ENCODE assay signal across 16 cellular contexts in the genomic region with DNA sequence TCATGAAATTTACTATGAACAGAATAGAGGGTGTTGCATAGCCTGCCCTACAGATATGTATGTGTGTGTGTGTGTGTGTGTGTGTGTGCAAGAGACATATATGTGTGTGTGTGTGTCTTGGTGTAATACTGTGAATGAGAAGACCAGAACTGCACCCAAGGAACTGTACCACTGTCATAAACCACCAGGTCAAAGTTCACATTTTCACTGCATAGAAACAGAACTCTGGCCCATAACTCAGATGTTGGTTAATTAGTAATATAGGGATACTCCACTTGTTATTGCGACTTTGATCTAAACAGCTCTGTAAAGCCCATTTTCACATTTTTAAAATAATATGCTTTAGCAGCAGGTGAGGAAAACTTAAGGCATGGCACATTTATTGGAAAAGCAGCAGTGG.
DNase-seq lines count a peak whose midpoint lies in the region; ATAC-seq and TF ChIP-seq lines count a peak whose summit lies in the region.
"Had no signal": no experiment of that assay in that cellular context is flagged by ENCODE, and none has a peak within 500 bp of the region (broad histone marks: within the 10 kb centered on the region; RNA-seq: fewer than 3 reads in every experiment).

No MANE protein-coding gene starts in this region.

- no peaks in the 10 kb centered on the region for H3K9me3 Mint-ChIP-seq in stimulated activated memory B cell treated with anti-CD40 and anti-IgM and Interleukin-4, amounts not matched to agents 10 μg/mL and 1 μg/mL and 100 μg/mL, for 72 hours
- H3K9me3 Mint-ChIP-seq: H9 had no signal

- in situ Hi-C loops in GM13976 (cut with MboI; ENCODE audit: low sequenced_read_pairs, unreplicated experiment): no loop called here

- no peak overlapping the region for H2BK120ac ChIP-seq in trophoblast cell (ENCODE audit: insufficient read depth, low read length, poor library complexity)

- peak overlapping the region; percentile 62 for H3K27ac ChIP-seq in RWPE2 (ENCODE audit: poor library complexity, severe bottlenecking)
- peak overlapping the region; percentile 27 for H3K27ac ChIP-seq in hepatocyte
- no peak overlapping the region for H3K27ac ChIP-seq in trophoblast cell (ENCODE audit: low read depth, low read length)

- H2AFZ ChIP-seq in hepatocyte (no peak overlapping the region), trophoblast cell (ENCODE audit: insufficient read depth, low read length, poor library complexity) (no peak overlapping the region)

- H3K4me1 ChIP-seq in RWPE2 (ENCODE audit: insufficient read depth, poor library complexity, severe bottlenecking) (peaks cover 62% of the 10 kb centered on the region), hepatocyte (ENCODE audit: insufficient read depth) (peaks cover 51% of the 10 kb centered on the region), trophoblast cell (ENCODE audit: control insufficient read depth in 1 of 2, insufficient read depth in 2 of 2, low read length in 2 of 2) (peaks cover 24 to 25% of the 10 kb centered on the region in 2 experiments)

- TF ChIP-seq CTCF in RWPE2 (IDR thresholded peaks at IDR 0.05; ENCODE audit: poor library complexity, severe bottlenecking) (no peak), hepatocyte (IDR thresholded peaks at IDR 0.05; ENCODE audit: poor library complexity) (no peak), GM13976 (IDR thresholded peaks at IDR 0.05; ENCODE audit: borderline replicate concordance, control extremely low read depth, extremely low read depth, insufficient read depth, missing control alignments) (no peak)

- H3K4me2 ChIP-seq in hepatocyte (peak overlapping the region; percentile 62), trophoblast cell (ENCODE audit: low read length) (no peak overlapping the region)

- H4K20me1 ChIP-seq in hepatocyte (ENCODE audit: insufficient read depth, poor library complexity, severe bottlenecking): peaks cover 90% of the 10 kb centered on the region

- no peaks in the 10 kb centered on the region for H3K9me2 ChIP-seq in hepatocyte (replicated peaks; ENCODE audit: insufficient read depth)

- ATAC-seq in RWPE2 (ENCODE audit: low read depth): no peak
- no peak for ATAC-seq in stimulated activated naive CD8-positive, alpha-beta T cell treated with anti-CD3 and anti-CD28 coated beads, Interleukin-15, Interleukin-2, amounts not matched to agents 100 U/mL and 50 U/mL, for 24 hours
- ATAC-seq in stimulated activated memory B cell treated with anti-CD40 and anti-IgM and Interleukin-4, amounts not matched to agents 10 μg/mL and 1 μg/mL and 100 μg/mL, for 72 hours: no peak
- ATAC-seq: GM12878 had no signal

- H2BK12ac ChIP-seq in trophoblast cell (ENCODE audit: low read length): no peak overlapping the region

- peaks cover 57% of the 10 kb centered on the region for H3K27me3 Mint-ChIP-seq in stimulated activated memory B cell treated with anti-CD40 and anti-IgM and Interleukin-4, amounts not matched to agents 10 μg/mL and 1 μg/mL and 100 μg/mL, for 72 hours

- no peak overlapping the region for H4K8ac ChIP-seq in trophoblast cell (ENCODE audit: low read depth, low read length)

- no peak overlapping the region for H3K23ac ChIP-seq in trophoblast cell (ENCODE audit: low read length)

- H3K4ac ChIP-seq in trophoblast cell (ENCODE audit: low read depth, low read length): peak overlapping the region; percentile 48

- H3K9me3 ChIP-seq in RWPE2 (ENCODE audit: severe bottlenecking) (no peaks in the 10 kb centered on the region), hepatocyte (ENCODE audit: low read depth) (no peaks in the 10 kb centered on the region), trophoblast cell (ENCODE audit: insufficient read depth, low read depth, low read length) (no peaks in the 10 kb centered on the region)
- H3K9me3 ChIP-seq: Peyer's patch had no signal

- peak; percentile 39 for DNase-seq in ELR (ENCODE audit: low read depth)
- DNase-seq in RWPE2 (ENCODE audit: low spot score): no peak
- DNase-seq in hepatocyte (ENCODE audit: low spot score): peak; percentile 51
- no peak for DNase-seq in trophoblast cell
- DNase-seq in NCI-H1436 treated with DMSO at 0.1 percent for 48 hours (lab: John Stamatoyannopoulos, UW): no peak
- DNase-seq in stimulated activated naive CD8-positive, alpha-beta T cell treated with anti-CD3 and anti-CD28 coated beads, Interleukin-15, Interleukin-2, amounts not matched to agents 100 U/mL and 50 U/mL, for 24 hours: no peak
- no peak for DNase-seq in GM13976 (ENCODE audit: low spot score)
- DNase-seq: H9, NCI-H1105, NCI-H1930, NCI-H2171, NCI-H82, SHP77 had no signal

- no peak overlapping the region for H3K18ac ChIP-seq in trophoblast cell (ENCODE audit: low read length)

- H3K27me3 ChIP-seq in RWPE2 (ENCODE audit: insufficient read depth, poor library complexity, severe bottlenecking) (no peaks in the 10 kb centered on the region), hepatocyte (no peaks in the 10 kb centered on the region), trophoblast cell (ENCODE audit: insufficient read depth, low read length) (no peaks in the 10 kb centered on the region)
- H3K27me3 ChIP-seq: Peyer's patch had no signal

- no peak overlapping the region for H3K9ac ChIP-seq in trophoblast cell (ENCODE audit: low read length)

- H2BK5ac ChIP-seq in trophoblast cell (ENCODE audit: low read depth, low read length, poor library complexity): no peak overlapping the region

- no peak overlapping the region for H3K4me3 Mint-ChIP-seq in stimulated activated memory B cell treated with anti-CD40 and anti-IgM and Interleukin-4, amounts not matched to agents 10 μg/mL and 1 μg/mL and 100 μg/mL, for 72 hours
- H3K4me3 Mint-ChIP-seq: H9 had no signal

- no peak overlapping the region for H4K91ac ChIP-seq in trophoblast cell (ENCODE audit: low read depth, low read length)

- H3K4me1 Mint-ChIP-seq in stimulated activated memory B cell treated with anti-CD40 and anti-IgM and Interleukin-4, amounts not matched to agents 10 μg/mL and 1 μg/mL and 100 μg/mL, for 72 hours: no peaks in the 10 kb centered on the region

- no peaks in the 10 kb centered on the region for H3K36me3 Mint-ChIP-seq in stimulated activated memory B cell treated with anti-CD40 and anti-IgM and Interleukin-4, amounts not matched to agents 10 μg/mL and 1 μg/mL and 100 μg/mL, for 72 hours

- no peak overlapping the region for H3K4me3 ChIP-seq in RWPE2 (ENCODE audit: severe bottlenecking)
- H3K4me3 ChIP-seq in hepatocyte: no peak overlapping the region
- H3K4me3 ChIP-seq in trophoblast cell (ENCODE audit: low read depth, low read length): no peak overlapping the region
- H3K4me3 ChIP-seq: GM12878 had no signal

- peaks cover 9% of the 10 kb centered on the region for H3K79me1 ChIP-seq in trophoblast cell (ENCODE audit: low read length)

- H3K36me3 ChIP-seq in RWPE2 (ENCODE audit: low read depth) (peaks cover 6% of the 10 kb centered on the region; the same call in 1 of the 2 replicates), hepatocyte (replicated peaks; ENCODE audit: insufficient read depth, low read depth) (no peaks in the 10 kb centered on the region), trophoblast cell (ENCODE audit: control insufficient read depth in 1 of 2, insufficient read depth in 2 of 2, low read length in 2 of 2) (peaks cover 2 to 3% of the 10 kb centered on the region in 2 experiments)
- H3K36me3 ChIP-seq: Peyer's patch had no signal

- no peak overlapping the region for H3K27ac Mint-ChIP-seq in stimulated activated memory B cell treated with anti-CD40 and anti-IgM and Interleukin-4, amounts not matched to agents 10 μg/mL and 1 μg/mL and 100 μg/mL, for 72 hours

- no peak overlapping the region for H4K12ac ChIP-seq in trophoblast cell (ENCODE audit: low read depth, low read length)

- WGBS in hepatocyte (ENCODE audit: low lambda C conversion rate, missing lambda C conversion rate): 78% methylated on average over 1 of the region's 1 CpG
- no CpG with 5 or more reads among the region's 1 CpG for WGBS in trophoblast cell (ENCODE audit: extremely low coverage, insufficient coverage, insufficient read length)

- no peak overlapping the region for H2AK5ac ChIP-seq in trophoblast cell (ENCODE audit: low read length)

- no peak overlapping the region for H3K14ac ChIP-seq in trophoblast cell (ENCODE audit: low read length)

- H3K79me2 ChIP-seq in hepatocyte: peaks cover 99% of the 10 kb centered on the region
- H3K79me2 ChIP-seq in trophoblast cell (ENCODE audit: control insufficient read depth, insufficient read depth, low read length, poor library complexity): peaks cover 10% of the 10 kb centered on the region

Comparison
In these comparisons a context has a peak if more than half of its experiments do, and no peak if none do; other contexts are left out.
1. DNase-seq: peak in ELR (single experiment) and hepatocyte (single experiment); none in RWPE2 (single experiment), trophoblast cell (0 of 2), NCI-H1436 treated with DMSO at 0.1 percent for 48 hours (single experiment), stimulated activated naive CD8-positive, alpha-beta T cell treated with anti-CD3 and anti-CD28 coated beads, Interleukin-15, Interleukin-2, amounts not matched to agents 100 U/mL and 50 U/mL, for 24 hours (single experiment) and GM13976 (single experiment).